ENCODE assay signal across 24 cellular contexts in the genomic region with DNA sequence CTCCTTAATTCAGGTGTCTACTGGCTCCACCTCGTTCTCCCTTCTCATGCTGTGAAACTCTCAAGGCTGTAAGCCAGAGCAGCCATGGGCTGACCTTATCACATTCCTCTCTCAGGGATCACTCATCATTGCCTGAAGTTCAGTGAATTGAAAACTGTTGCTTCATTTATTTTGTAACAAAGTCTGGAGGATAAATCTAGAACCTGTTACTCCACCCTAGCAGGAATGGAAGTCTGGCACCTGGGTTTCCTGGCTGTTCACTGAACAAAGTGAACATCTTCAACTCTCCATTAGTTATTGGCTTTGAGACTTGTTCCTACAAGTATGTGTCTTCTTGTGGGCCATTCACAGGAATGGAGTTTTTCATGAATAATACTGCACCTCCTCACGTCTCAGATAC.
"Had no signal": no experiment of that assay in that cellular context is flagged by ENCODE, and none has a peak within 500 bp of the region (broad histone marks: within the 10 kb centered on the region; RNA-seq: fewer than 3 reads in every experiment).

No MANE protein-coding gene starts in this region.

- H3K27ac ChIP-seq: adrenal gland, Peyer's patch, RWPE1, SJSA1 had no signal

- DNase-seq: activated CD4-positive, alpha-beta T cell treated with anti-CD3 and anti-CD28 coated beads for 4 hours; activated CD8-positive, alpha-beta memory T cell treated with anti-CD3 and anti-CD28 coated beads, Interleukin-2, amount 50 U/mL, for 4 hours; activated CD8-positive, alpha-beta T cell treated with anti-CD3 and anti-CD28 coated beads for 36 hours; activated naive CD4-positive, alpha-beta T cell treated with anti-CD3 and anti-CD28 coated beads, Interleukin-2, amount 50 U/mL, for 16 hours; activated naive CD8-positive, alpha-beta T cell treated with anti-CD3 and anti-CD28 coated beads, Interleukin-2, amount 10 ng/mL, durations not matched to agents 7 days and 5 days; adrenal gland; anterior cingulate cortex; Karpas-422; NCI-H1105 treated with DMSO at 0.1 percent for 48 hours; NCI-H1436 treated with DMSO at 0.1 percent for 48 hours; NCI-H187; NCI-H2081; NCI-H510A treated with DMSO at 0.1 percent for 48 hours; NCI-H69; NK-92 treated with Interleukin-12 subunit alpha and Interleukin-12 subunit beta, amount 100 ng/mL, for 24 hours; OCI-M1; SHP77; SW 1271 had no signal

- H3K4me3 ChIP-seq: adrenal gland, K562, Peyer's patch, SJSA1 had no signal

- H3K4me1 ChIP-seq: adrenal gland, Peyer's patch, SJSA1 had no signal

- ATAC-seq: activated CD4-positive, CD25-positive, alpha-beta regulatory T cell treated with anti-CD3 and anti-CD28 coated beads, Interleukin-2, amount 50 U/mL, for 24 hours; activated CD8-positive, alpha-beta T cell treated with anti-CD3 and anti-CD28 coated beads for 36 hours; K562; SK-N-SH treated with all-trans-retinoic acid at 6 μM for 48 hours had no signal

- H3K9me3 ChIP-seq: Peyer's patch, SJSA1 had no signal

- H3K27me3 ChIP-seq: Peyer's patch had no signal

- H3K36me3 ChIP-seq: adrenal gland, Peyer's patch, SJSA1 had no signal
